1 cellular context compared by ENCODE assay signal in genomic region chr12:57243521-57244305, GRCh38.
TF ChIP-seq lines count a peak whose summit lies in the region.

No MANE protein-coding gene starts in this region.

TF ChIP-seq in GM12878, 131 proteins besides CTCF, POLR2A, EP300 and RAD21 (continued from another document):
- TF ChIP-seq ZBTB4 (CRISPR knock-in tag; IDR thresholded peaks at IDR 0.05), result no peak
- TF ChIP-seq E4F1 (IDR thresholded peaks at IDR 0.05; ENCODE audit: borderline replicate concordance, partially characterized antibody), result no peak
- TF ChIP-seq LARP7 (IDR thresholded peaks at IDR 0.05), result no peak
- no peak for TF ChIP-seq FOXK2 (IDR thresholded peaks at IDR 0.05)
- TF ChIP-seq CREM (IDR thresholded peaks at IDR 0.05; ENCODE audit: low read depth), result peak; percentile 76
- no peak for TF ChIP-seq MYB (IDR thresholded peaks at IDR 0.05; ENCODE audit: borderline replicate concordance, low read depth, low read length)
- TF ChIP-seq ZBTB33 (IDR thresholded peaks at IDR 0.05), result no peak
